34 cellular contexts compared by ENCODE assay signal in the genomic region with DNA sequence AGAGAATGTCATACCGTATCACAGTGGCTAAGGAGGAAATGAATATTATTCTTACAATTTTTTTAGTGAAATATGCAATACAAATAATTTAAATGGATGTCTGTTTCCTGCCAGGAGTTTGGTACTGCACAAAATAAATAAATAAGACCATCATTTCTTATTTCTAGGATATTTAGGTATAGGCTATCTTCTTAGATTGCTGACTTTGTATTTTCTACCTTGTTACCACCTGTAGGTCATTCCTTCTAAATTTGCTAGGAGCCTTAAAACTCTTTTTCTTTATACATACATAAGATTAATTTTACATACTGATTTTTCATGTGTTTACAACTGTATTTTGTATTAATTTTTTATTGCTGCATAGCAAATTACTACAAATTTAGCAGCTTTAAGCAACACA.
"Had no signal": no experiment of that assay in that cellular context is flagged by ENCODE, and none has a peak within 500 bp of the region (broad histone marks: within the 10 kb centered on the region; RNA-seq: fewer than 3 reads in every experiment).

No MANE protein-coding gene starts in this region.

- H3K27me3 ChIP-seq: adrenal gland, ascending aorta, brain microvascular endothelial cell, esophagus muscularis mucosa, foreskin keratinocyte, heart left ventricle, left lung, neutrophil, stomach, thyroid gland, upper lobe of left lung, vagina had no signal

- H3K9ac ChIP-seq: parathyroid adenoma had no signal

- DNase-seq: activated CD4-positive, alpha-beta memory T cell treated with anti-CD3 and anti-CD28 coated beads for 36 hours; activated CD4-positive, alpha-beta T cell treated with anti-CD3 and anti-CD28 coated beads, Interleukin-2, amount 10 ng/mL, durations not matched to agents 24 days and 14 days; activated CD8-positive, alpha-beta memory T cell treated with anti-CD3 and anti-CD28 coated beads, Interleukin-2, amount 50 U/mL, for 4 hours; activated effector memory CD4-positive, alpha-beta T cell treated with anti-CD3 and anti-CD28 coated beads, Interleukin-2, amount 50 U/mL, for 16 hours; activated naive CD4-positive, alpha-beta T cell treated with anti-CD3 and anti-CD28 coated beads for 36 hours; activated naive CD8-positive, alpha-beta T cell treated with anti-CD3 and anti-CD28 coated beads for 36 hours; activated T-cell treated with anti-CD3 and anti-CD28 coated beads, Interleukin-2, amount 50 U/mL, for 1 hour; adrenal gland; brain microvascular endothelial cell; caudate nucleus; cortex of kidney; foreskin keratinocyte; heart left ventricle; left lung; naive B cell; nephron progenitor cell; psoas muscle; stimulated activated CD4-positive, alpha-beta T cell treated with anti-CD3 and anti-CD28 coated beads, Interleukin-15, amount 100 ng/mL, for 24 hours; stimulated activated CD4-positive, alpha-beta T cell treated with anti-CD3 and anti-CD28 coated beads, Interleukin-2, amount 100 ng/mL, for 24 hours; stimulated activated naive B cell treated with anti-CD40 and anti-IgM and Interleukin-4, amounts not matched to agents 10 μg/mL and 1 μg/mL and 100 μg/mL, for 72 hours; stomach; T-helper 17 cell; T1000; thyroid gland; upper lobe of left lung; WERI-Rb-1 had no signal

- H3K9me3 Mint-ChIP-seq: activated CD4-positive, alpha-beta memory T cell treated with anti-CD3 and anti-CD28 coated beads for 36 hours; activated CD4-positive, alpha-beta T cell treated with anti-CD3 and anti-CD28 coated beads, Interleukin-2, amount 10 ng/mL, durations not matched to agents 24 days and 14 days; activated naive CD4-positive, alpha-beta T cell treated with anti-CD3 and anti-CD28 coated beads for 36 hours; activated naive CD8-positive, alpha-beta T cell treated with anti-CD3 and anti-CD28 coated beads for 36 hours; activated T-helper 1 cell treated with anti-CD3 and anti-CD28 coated beads, Interleukin-12 subunit alpha, Interleukin-12 subunit beta, Interleukin-2, Interleukin-4 antibody, amounts not matched to agents 30 ng/mL and 10 ng/mL and 1 ng/mL, durations not matched to agents 14 hours and 24 hours and 36 hours; mesothelial cell of epicardium; naive B cell; nephron progenitor cell; stimulated activated naive B cell treated with anti-CD40 and anti-IgM and Interleukin-4, amounts not matched to agents 10 μg/mL and 1 μg/mL and 100 μg/mL, for 72 hours had no signal

- H2AFZ ChIP-seq: parathyroid adenoma had no signal

- H3K36me3 ChIP-seq: adrenal gland, ascending aorta, left lung, neutrophil, thyroid gland, WERI-Rb-1 had no signal

- H3K9me3 ChIP-seq: adrenal gland, esophagus muscularis mucosa, left lung, neutrophil, psoas muscle, stomach, thyroid gland, upper lobe of left lung, vagina had no signal

- H3K27ac Mint-ChIP-seq: activated CD4-positive, alpha-beta memory T cell treated with anti-CD3 and anti-CD28 coated beads for 36 hours; activated CD4-positive, alpha-beta T cell treated with anti-CD3 and anti-CD28 coated beads, Interleukin-2, amount 10 ng/mL, durations not matched to agents 24 days and 14 days; activated naive CD4-positive, alpha-beta T cell treated with anti-CD3 and anti-CD28 coated beads for 36 hours; activated naive CD8-positive, alpha-beta T cell treated with anti-CD3 and anti-CD28 coated beads for 36 hours; activated T-helper 1 cell treated with anti-CD3 and anti-CD28 coated beads, Interleukin-12 subunit alpha, Interleukin-12 subunit beta, Interleukin-2, Interleukin-4 antibody, amounts not matched to agents 30 ng/mL and 10 ng/mL and 1 ng/mL, durations not matched to agents 14 hours and 24 hours and 36 hours; naive B cell; nephron progenitor cell; stimulated activated naive B cell treated with anti-CD40 and anti-IgM and Interleukin-4, amounts not matched to agents 10 μg/mL and 1 μg/mL and 100 μg/mL, for 72 hours; T-helper 17 cell had no signal

- H3K4me1 ChIP-seq: parathyroid adenoma, psoas muscle, vagina had no signal

- H3K27ac ChIP-seq: ascending aorta, esophagus muscularis mucosa, foreskin keratinocyte, neutrophil, parathyroid adenoma, psoas muscle, stomach, thyroid gland, upper lobe of left lung, vagina, WERI-Rb-1 had no signal

- H3K27me3 Mint-ChIP-seq: activated CD4-positive, alpha-beta memory T cell treated with anti-CD3 and anti-CD28 coated beads for 36 hours; activated CD4-positive, alpha-beta T cell treated with anti-CD3 and anti-CD28 coated beads, Interleukin-2, amount 10 ng/mL, durations not matched to agents 24 days and 14 days; activated naive CD8-positive, alpha-beta T cell treated with anti-CD3 and anti-CD28 coated beads for 36 hours; naive B cell; stimulated activated naive B cell treated with anti-CD40 and anti-IgM and Interleukin-4, amounts not matched to agents 10 μg/mL and 1 μg/mL and 100 μg/mL, for 72 hours; T-helper 17 cell had no signal

- H3K4me3 ChIP-seq: adrenal gland, ascending aorta, esophagus muscularis mucosa, heart left ventricle, left lung, psoas muscle, stomach, thyroid gland, upper lobe of left lung, vagina had no signal

- ATAC-seq: activated CD4-positive, CD25-positive, alpha-beta regulatory T cell treated with anti-CD3 and anti-CD28 coated beads, Interleukin-2, amount 50 U/mL, for 24 hours; foreskin keratinocyte; heart left ventricle; left lung; psoas muscle; stimulated activated naive B cell treated with anti-CD40 and anti-IgM and Interleukin-4, amounts not matched to agents 10 μg/mL and 1 μg/mL and 100 μg/mL, for 72 hours; T-helper 17 cell had no signal

- H3K4me1 Mint-ChIP-seq: naive B cell, nephron progenitor cell had no signal

- H3K36me3 Mint-ChIP-seq: activated CD4-positive, alpha-beta memory T cell treated with anti-CD3 and anti-CD28 coated beads for 36 hours had no signal

- H3K4me3 Mint-ChIP-seq: activated CD4-positive, alpha-beta memory T cell treated with anti-CD3 and anti-CD28 coated beads for 36 hours; activated CD4-positive, alpha-beta T cell treated with anti-CD3 and anti-CD28 coated beads, Interleukin-2, amount 10 ng/mL, durations not matched to agents 24 days and 14 days; activated naive CD4-positive, alpha-beta T cell treated with anti-CD3 and anti-CD28 coated beads for 36 hours; activated naive CD8-positive, alpha-beta T cell treated with anti-CD3 and anti-CD28 coated beads for 36 hours; activated T-helper 1 cell treated with anti-CD3 and anti-CD28 coated beads, Interleukin-12 subunit alpha, Interleukin-12 subunit beta, Interleukin-2, Interleukin-4 antibody, amounts not matched to agents 30 ng/mL and 10 ng/mL and 1 ng/mL, durations not matched to agents 14 hours and 24 hours and 36 hours; mesothelial cell of epicardium; naive B cell; nephron progenitor cell; stimulated activated naive B cell treated with anti-CD40 and anti-IgM and Interleukin-4, amounts not matched to agents 10 μg/mL and 1 μg/mL and 100 μg/mL, for 72 hours; T-helper 17 cell had no signal

- H3K79me2 ChIP-seq: parathyroid adenoma had no signal
